17 cellular contexts compared by ENCODE assay signal in genomic region chr17:42236760-42237159, GRCh38. TPM values are rescaled to one million over a fixed set of nuclear protein-coding genes. Genes with fewer than 3 reads are reported as not detected.
DNase-seq lines count a peak whose midpoint lies in the region; ATAC-seq lines count a peak whose summit lies in the region.
"Had no signal": no experiment of that assay in that cellular context is flagged by ENCODE, and none has a peak within 500 bp of the region (broad histone marks: within the 10 kb centered on the region; RNA-seq: fewer than 3 reads in every experiment).

No MANE protein-coding gene starts in this region.

- no peak overlapping the region for H3K23ac ChIP-seq in mesendoderm (ENCODE audit: low read length)

- H3K4ac ChIP-seq in mesendoderm (ENCODE audit: low read depth, low read length), result no peak overlapping the region

- no peak overlapping the region for H4K5ac ChIP-seq in mesendoderm (ENCODE audit: low read length)

- no peak overlapping the region for H3K4me3 ChIP-seq in mesendoderm (ENCODE audit: low read length)
- H3K4me3 ChIP-seq: A549, HAP-1 had no signal

- no peaks in the 10 kb centered on the region for H3K79me1 ChIP-seq in mesendoderm (ENCODE audit: low read length)

- no peak overlapping the region for H2AK5ac ChIP-seq in mesendoderm (ENCODE audit: low read length)

- no peak overlapping the region for H2BK5ac ChIP-seq in mesendoderm (ENCODE audit: low read length)

- no peak for DNase-seq in stimulated activated naive CD8-positive, alpha-beta T cell treated with anti-CD3 and anti-CD28 coated beads, Interleukin-15, amount 100 ng/mL, for 72 hours
- DNase-seq in mesendoderm (no peak), GM03348 (ENCODE audit: low spot score) (no peak), Right ventricle myocardium inferior (ENCODE audit: missing footprints) (no peak), COLO668 (lab: John Stamatoyannopoulos, UW; ENCODE audit: unreplicated experiment) (no peak)
- DNase-seq: DND-41; GDM1; NCI-H1436 treated with DMSO at 0.1 percent for 48 hours; NCI-H2081 treated with DMSO at 0.1 percent for 48 hours; NCI-H69; NK-92 treated with Interleukin-12 subunit alpha and Interleukin-12 subunit beta, amount 100 ng/mL, for 24 hours; OCI-M1 had no signal

- H3K27me3 ChIP-seq in mesendoderm (ENCODE audit: insufficient read depth, low read length, poor library complexity), result no peaks in the 10 kb centered on the region

- H3K56ac ChIP-seq in mesendoderm (ENCODE audit: low read length), result no peak overlapping the region

- no peaks in the 10 kb centered on the region for H3K79me2 ChIP-seq in mesendoderm (ENCODE audit: control insufficient read depth, insufficient read depth, low read length)

- H4K8ac ChIP-seq in mesendoderm (ENCODE audit: low read depth, low read length), result peak overlapping the region; percentile 65

- peaks cover 23% of the 10 kb centered on the region for H3K4me1 Mint-ChIP-seq in stimulated activated naive CD8-positive, alpha-beta T cell treated with anti-CD3 and anti-CD28 coated beads, Interleukin-15, Interleukin-2, amounts not matched to agents 100 ng/mL and 50 ng/mL, for 24 hours (ENCODE audit: low read depth)
- peaks cover 38% of the 10 kb centered on the region for H3K4me1 Mint-ChIP-seq in stimulated activated naive CD8-positive, alpha-beta T cell treated with anti-CD3 and anti-CD28 coated beads, Interleukin-15, amount 100 ng/mL, for 72 hours

- H3K4me1 ChIP-seq in mesendoderm (ENCODE audit: control insufficient read depth, low read depth, low read length), result no peaks in the 10 kb centered on the region

- H3K18ac ChIP-seq in mesendoderm (ENCODE audit: low read length), result no peak overlapping the region

- no CpG with 5 or more reads among the region's 7 CpGs for WGBS in mesendoderm (ENCODE audit: extremely low coverage, insufficient coverage, low lambda C conversion rate)

- intact Hi-C loops in Right ventricle myocardium inferior (cut with DNase I), result no loop called here

- no peaks in the 10 kb centered on the region for H3K9me3 Mint-ChIP-seq in stimulated activated naive CD8-positive, alpha-beta T cell treated with anti-CD3 and anti-CD28 coated beads, Interleukin-15, Interleukin-2, amounts not matched to agents 100 ng/mL and 50 ng/mL, for 24 hours
- no peaks in the 10 kb centered on the region for H3K9me3 Mint-ChIP-seq in stimulated activated naive CD8-positive, alpha-beta T cell treated with anti-CD3 and anti-CD28 coated beads, Interleukin-15, amount 100 ng/mL, for 72 hours
- H3K9me3 Mint-ChIP-seq: CD14-positive monocyte had no signal

- no peak for ATAC-seq in stimulated activated naive CD8-positive, alpha-beta T cell treated with anti-CD3 and anti-CD28 coated beads, Interleukin-15, amount 100 ng/mL, for 72 hours
- ATAC-seq in Right ventricle myocardium inferior, result no peak
- ATAC-seq: A549 had no signal

- no peak overlapping the region for H2BK120ac ChIP-seq in mesendoderm (ENCODE audit: low read depth, low read length)

- no peak overlapping the region for H3K4me3 Mint-ChIP-seq in stimulated activated naive CD8-positive, alpha-beta T cell treated with anti-CD3 and anti-CD28 coated beads, Interleukin-15, Interleukin-2, amounts not matched to agents 100 ng/mL and 50 ng/mL, for 24 hours
- no peak overlapping the region for H3K4me3 Mint-ChIP-seq in stimulated activated naive CD8-positive, alpha-beta T cell treated with anti-CD3 and anti-CD28 coated beads, Interleukin-15, amount 100 ng/mL, for 72 hours
- H3K4me3 Mint-ChIP-seq: CD14-positive monocyte had no signal

- no peaks in the 10 kb centered on the region for H3K36me3 Mint-ChIP-seq in stimulated activated naive CD8-positive, alpha-beta T cell treated with anti-CD3 and anti-CD28 coated beads, Interleukin-15, Interleukin-2, amounts not matched to agents 100 ng/mL and 50 ng/mL, for 24 hours (ENCODE audit: low read depth)

- no peak overlapping the region for H3K9ac ChIP-seq in mesendoderm (ENCODE audit: low read length)

- no peak overlapping the region for H3K4me2 ChIP-seq in mesendoderm (ENCODE audit: low read length)
- H3K4me2 ChIP-seq: A549 had no signal

- H3K27me3 Mint-ChIP-seq in stimulated activated naive CD8-positive, alpha-beta T cell treated with anti-CD3 and anti-CD28 coated beads, Interleukin-15, Interleukin-2, amounts not matched to agents 100 ng/mL and 50 ng/mL, for 24 hours, result no peaks in the 10 kb centered on the region
- no peaks in the 10 kb centered on the region for H3K27me3 Mint-ChIP-seq in stimulated activated naive CD8-positive, alpha-beta T cell treated with anti-CD3 and anti-CD28 coated beads, Interleukin-15, amount 100 ng/mL, for 72 hours

- peak overlapping the region; percentile 40 for H3K27ac Mint-ChIP-seq in stimulated activated naive CD8-positive, alpha-beta T cell treated with anti-CD3 and anti-CD28 coated beads, Interleukin-15, Interleukin-2, amounts not matched to agents 100 ng/mL and 50 ng/mL, for 24 hours
- H3K27ac Mint-ChIP-seq in stimulated activated naive CD8-positive, alpha-beta T cell treated with anti-CD3 and anti-CD28 coated beads, Interleukin-15, amount 100 ng/mL, for 72 hours, result no peak overlapping the region

- H2BK15ac ChIP-seq in mesendoderm (replicated peaks; ENCODE audit: low read depth), result no peak overlapping the region

- no peak overlapping the region for H3K27ac ChIP-seq in mesendoderm (ENCODE audit: low read depth, low read length)
- H3K27ac ChIP-seq: A549 had no signal

- H3K36me3 ChIP-seq in mesendoderm (ENCODE audit: control insufficient read depth, insufficient read depth, low read length), result no peaks in the 10 kb centered on the region
- H3K36me3 ChIP-seq: HAP-1 had no signal

RNA-seq across cellular contexts. Expression of gene STAT5B, which starts 39.4 kb away (rescaled TPM):
- 24.3 TPM for polyA plus RNA-seq in mesendoderm (2013, experiment 1 of 2)
- polyA plus RNA-seq in mesendoderm (2013, experiment 2 of 2), result 26.6 TPM
- total RNA-seq in Right ventricle myocardium inferior, result 32.9 TPM

RNA-seq across cellular contexts. Expression of gene GHDC, which starts 42.5 kb away (rescaled TPM):
- 2.5 TPM for polyA plus RNA-seq in mesendoderm (2013, experiment 1 of 2)
- 2.6 TPM for polyA plus RNA-seq in mesendoderm (2013, experiment 2 of 2)
- total RNA-seq in Right ventricle myocardium inferior, result 7.1 TPM

RNA-seq across cellular contexts. Expression of gene HCRT, which starts 51.5 kb away (rescaled TPM):
- polyA plus RNA-seq in mesendoderm (2013, experiment 1 of 2), result 0.22 TPM
- 0.20 TPM for polyA plus RNA-seq in mesendoderm (2013, experiment 2 of 2)
- total RNA-seq in Right ventricle myocardium inferior, result not detected
- total RNA-seq: HT-29 had no signal
- polyA plus RNA-seq: CD14-positive monocyte had no signal

RNA-seq across cellular contexts. Expression of gene STAT5A, which starts 51.5 kb away (rescaled TPM):
- 1.7 TPM for polyA plus RNA-seq in mesendoderm (2013, experiment 1 of 2)
- polyA plus RNA-seq in mesendoderm (2013, experiment 2 of 2), result 1.7 TPM
- 14.6 TPM for total RNA-seq in Right ventricle myocardium inferior

RNA-seq across cellular contexts. Expression of gene KCNH4, which starts 55.8 kb away (rescaled TPM):
- polyA plus RNA-seq in mesendoderm (2013, experiment 1 of 2), result 0.15 TPM
- polyA plus RNA-seq in mesendoderm (2013, experiment 2 of 2), result 0.13 TPM
- 0.24 TPM for total RNA-seq in Right ventricle myocardium inferior
- total RNA-seq: HT-29 had no signal
- polyA plus RNA-seq: CD14-positive monocyte had no signal
